ENCODE assay signal across 8 cellular contexts in genomic region chr1:905071-905749, GRCh38. TPM values are rescaled to one million over a fixed set of nuclear protein-coding genes. Genes with fewer than 3 reads are reported as not detected.
A peak's percentile ranks its signal among the peaks of the same experiment; 100 is the strongest.
DNase-seq lines count a peak whose midpoint lies in the region; ATAC-seq and TF ChIP-seq lines count a peak whose summit lies in the region.

No MANE protein-coding gene starts in this region.

- peak; percentile 55 to 81 for DNase-seq in left lung
- DNase-seq in transverse colon = peak; percentile 50
- no peak for DNase-seq in globus pallidus (ENCODE audit: low spot score)
- DNase-seq in NCI-H2107 (lab: John Stamatoyannopoulos, UW) = no peak
- no peak for DNase-seq in SW 1271 (lab: John Stamatoyannopoulos, UW)

- H3K27ac Mint-ChIP-seq in brain = peak overlapping the region in 4 of 5 experiments; percentile 74 to 96 (median 94)

- peaks cover 8% of the 10 kb centered on the region for H3K79me2 ChIP-seq in Loucy (ENCODE audit: insufficient read depth, low read length)

- WGBS in transverse colon (ENCODE audit: low coverage in 1 of 2), 2 donors = 13 to 18% methylated on average over 7 to 36 of the region's 49 CpGs

- H3K9ac ChIP-seq in Loucy (ENCODE audit: low read depth, low read length, poor library complexity, severe bottlenecking) = peak overlapping the region; percentile 77

- ATAC-seq in left lung = peak; percentile 25

- TF ChIP-seq CTCF in Loucy (conservative IDR thresholded peaks at IDR 0.05; ENCODE audit: low read length) (no peak), brain (conservative IDR thresholded peaks at IDR 0.05) (no peak), left lung (IDR thresholded peaks at IDR 0.05) (no peak), transverse colon (IDR thresholded peaks at IDR 0.05) (no peak)

- peak overlapping the region; percentile 85 for H2AFZ ChIP-seq in Loucy (ENCODE audit: low read length)

- no peaks in the 10 kb centered on the region for H3K36me3 Mint-ChIP-seq in brain

- no peaks in the 10 kb centered on the region for H3K9me2 ChIP-seq in Loucy (replicated peaks; ENCODE audit: low read depth, low read length)

- peak overlapping the region; percentile 37; the same call in 1 of the 2 replicates for H3K4me3 ChIP-seq in GM08714 (ENCODE audit: low read length)
- H3K4me3 ChIP-seq in Loucy (ENCODE audit: low read length, poor library complexity, severe bottlenecking) = peak overlapping the region; percentile 76
- H3K4me3 ChIP-seq in left lung = peak overlapping the region; percentile 28 to 43
- H3K4me3 ChIP-seq in transverse colon = peak overlapping the region in 3 of 4 donors; percentile 20 to 54 (median 34)

- H3K4me3 Mint-ChIP-seq in brain = peak overlapping the region; percentile 89 to 93 (median 89)

- H3K36me3 ChIP-seq in Loucy (ENCODE audit: insufficient read depth, low read length) = no peaks in the 10 kb centered on the region
- H3K36me3 ChIP-seq in left lung = no peaks in the 10 kb centered on the region
- H3K36me3 ChIP-seq in transverse colon = no peaks in the 10 kb centered on the region

- peaks cover 0 to 7% (median 0%) of the 10 kb centered on the region in 5 experiments for H3K9me3 Mint-ChIP-seq in brain

- intact Hi-C loops in left lung (cut with DNase I) (no loop called here), transverse colon (cut with DNase I; ENCODE audit: low total_unique reads) (loop anchor here (2.0 kb wide), 1 partner anchor 32 kb away; no protein-coding TSS in a partner anchor)

- no peaks in the 10 kb centered on the region for H4K20me1 ChIP-seq in Loucy (ENCODE audit: insufficient read depth, low read length, poor library complexity, severe bottlenecking)

- in situ Hi-C loops in transverse colon (cut with MboI; ENCODE audit: low pct_ligation_motif_present in 1 of 4, low pct_unique_long_range_greater_than_20kb in 1 of 4, low sequenced_read_pairs in 3 of 4) = no loop called here

- no peak for TF ChIP-seq EP300 in transverse colon (IDR thresholded peaks at IDR 0.05; ENCODE audit: low read depth)

- H3K9me3 ChIP-seq in Loucy (ENCODE audit: insufficient read depth, low read depth, low read length) (no peaks in the 10 kb centered on the region), left lung (no peaks in the 10 kb centered on the region), transverse colon (no peaks in the 10 kb centered on the region)

- peak overlapping the region; percentile 79 for H3K4me2 ChIP-seq in Loucy (ENCODE audit: low read depth, low read length, poor library complexity, severe bottlenecking)

- H3K4me1 ChIP-seq in Loucy (ENCODE audit: insufficient read depth, low read length, poor library complexity, severe bottlenecking) = peaks cover 21% of the 10 kb centered on the region
- H3K4me1 ChIP-seq in left lung = peaks cover 10 to 23% of the 10 kb centered on the region in 2 donors
- peaks cover 0 to 39% (median 26%) of the 10 kb centered on the region in 4 donors for H3K4me1 ChIP-seq in transverse colon

- TF ChIP-seq POLR2A in transverse colon (IDR thresholded peaks at IDR 0.05) = no peak

- H3K27me3 ChIP-seq in Loucy (ENCODE audit: insufficient read depth, low read length, poor library complexity, severe bottlenecking) (no peaks in the 10 kb centered on the region), left lung (peaks cover 3 to 83% of the 10 kb centered on the region in 2 donors), transverse colon (peaks cover 58% of the 10 kb centered on the region)

- H3F3A ChIP-seq in Loucy (ENCODE audit: low read depth) = no peaks in the 10 kb centered on the region

- peaks cover 12% of the 10 kb centered on the region for H3K27me3 Mint-ChIP-seq in brain

- H3K4me1 Mint-ChIP-seq in brain = peaks cover 27% of the 10 kb centered on the region

- no peak overlapping the region for H3K27ac ChIP-seq in left lung
- peak overlapping the region in 3 of 4 donors; percentile 7 to 36 (median 19) for H3K27ac ChIP-seq in transverse colon

RNA-seq across cellular contexts. Expression of gene SAMD11, which starts 18.5 kb away (rescaled TPM):
- 2.4 TPM for polyA plus RNA-seq in brain (ENCODE audit: insufficient read depth, low read depth, low replicate concordance)
- 10 to 100 TPM in 1 of 2 donors, 1 to 10 TPM in 1; 7.1 to 49.7 TPM for total RNA-seq in left lung
- total RNA-seq in transverse colon = 10 to 100 TPM in 1 of 4 donors, 1 to 10 TPM in 2, not detected in 1; 2.2 to 26.9 (median 3.0) TPM

RNA-seq across cellular contexts. Expression of gene NOC2L, which starts 53.8 kb away (rescaled TPM):
- 85.8 TPM for polyA plus RNA-seq in brain (ENCODE audit: insufficient read depth, low read depth, low replicate concordance)
- total RNA-seq in left lung (10 to 100 TPM; 44.9 to 76.8 TPM), transverse colon (10 to 100 TPM; 17.6 to 50.4 (median 31.6) TPM)

RNA-seq across cellular contexts. Expression of gene KLHL17, which starts 55.2 kb away (rescaled TPM):
- 5.6 TPM for polyA plus RNA-seq in brain (ENCODE audit: insufficient read depth, low read depth, low replicate concordance)
- total RNA-seq in left lung = 10 to 100 TPM; 11.8 to 17.9 TPM
- total RNA-seq in transverse colon = 10 to 100 TPM; 10.8 to 26.1 (median 11.4) TPM

Comparison
In these comparisons a context has a peak if more than half of its experiments do, and no peak if none do; other contexts are left out.
1. DNase-seq: peak in left lung (2 of 2) and transverse colon (single experiment); none in globus pallidus (single experiment), NCI-H2107 (single experiment) and SW 1271 (0 of 2).
2. H3K27ac ChIP-seq: peak in transverse colon (3 of 4); none in left lung (0 of 2).
3. Peak in every context shown above with its lines, with median percentiles within 50 percentile points of each other: H3K4me3 ChIP-seq.